In genomic region chr14:75240781-75241180, GRCh38 we compare ENCODE assay signal across 20 cellular contexts.
"Had no signal": no experiment of that assay in that cellular context is flagged by ENCODE, and none has a peak within 500 bp of the region (broad histone marks: within the 10 kb centered on the region; RNA-seq: fewer than 3 reads in every experiment).

No MANE protein-coding gene starts in this region.

- H3K9me3 ChIP-seq: ovary, right atrium auricular region, spleen, upper lobe of left lung, vagina had no signal

- DNase-seq: activated CD4-positive, alpha-beta memory T cell treated with anti-CD3 and anti-CD28 coated beads, Interleukin-2, amount 10 ng/mL, durations not matched to agents 7 days and 5 days; activated CD4-positive, alpha-beta T cell treated with anti-CD3 and anti-CD28 coated beads, Interleukin-2, amount 10 ng/mL, durations not matched to agents 7 days and 5 days; activated CD8-positive, alpha-beta memory T cell treated with anti-CD3 and anti-CD28 coated beads, Interleukin-2, amount 50 U/mL, for 48 hours; activated gamma-delta T cell; activated naive CD4-positive, alpha-beta T cell treated with anti-CD3 and anti-CD28 coated beads, Interleukin-2, amount 10 ng/mL, durations not matched to agents 7 days and 5 days; activated naive CD8-positive, alpha-beta T cell treated with anti-CD3 and anti-CD28 coated beads, Interleukin-2, amount 10 ng/mL, durations not matched to agents 7 days and 5 days; activated T-cell treated with anti-CD3 and anti-CD28 coated beads, Interleukin-2, amount 50 U/mL, for 24 hours; caudate nucleus; foreskin keratinocyte; left ventricle myocardium superior; nephron progenitor cell; ovary; spleen; stimulated activated naive CD4-positive, alpha-beta T cell; T-helper 17 cell; T1000; upper lobe of left lung; WERI-Rb-1 had no signal

- H3K27ac ChIP-seq: foreskin keratinocyte, ovary, spleen, upper lobe of left lung, vagina, WERI-Rb-1 had no signal

- H3K4me1 ChIP-seq: foreskin keratinocyte had no signal

- H3K27me3 ChIP-seq: foreskin keratinocyte, ovary, right atrium auricular region, spleen, upper lobe of left lung, vagina had no signal

- H3K4me3 ChIP-seq: ovary, right atrium auricular region, spleen, upper lobe of left lung, vagina had no signal

- H3K36me3 ChIP-seq: ovary, right atrium auricular region, spleen, upper lobe of left lung, vagina, WERI-Rb-1 had no signal
